Comparison of ENCODE assay signal across 10 cellular contexts in the genomic region with DNA sequence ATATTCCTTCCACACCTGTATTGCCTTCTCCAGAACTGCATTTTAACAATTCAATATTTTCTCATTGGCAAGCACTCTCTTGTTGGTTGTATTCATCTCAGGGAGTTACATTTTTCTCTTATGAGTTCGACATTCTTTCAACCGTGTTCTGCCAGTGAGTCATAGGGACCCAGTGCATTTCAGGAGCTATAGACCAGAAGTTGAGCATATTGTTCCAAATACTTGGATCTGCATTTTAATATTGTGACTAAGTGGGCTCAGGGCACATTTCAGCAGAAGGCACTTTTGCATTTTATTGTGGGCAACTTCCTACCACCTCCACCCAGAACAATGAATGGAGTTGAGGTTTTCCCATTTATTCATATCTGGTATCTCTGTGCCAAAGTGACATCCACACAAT.
DNase-seq lines count a peak whose midpoint lies in the region; ATAC-seq and TF ChIP-seq lines count a peak whose summit lies in the region.
"Had no signal": no experiment of that assay in that cellular context is flagged by ENCODE, and none has a peak within 500 bp of the region (broad histone marks: within the 10 kb centered on the region; RNA-seq: fewer than 3 reads in every experiment).

No MANE protein-coding gene starts in this region.

- no peaks in the 10 kb centered on the region for H3K4me1 ChIP-seq in upper lobe of right lung

- H3K9me3 ChIP-seq in upper lobe of right lung: no peaks in the 10 kb centered on the region

- H3K4me3 ChIP-seq in upper lobe of right lung: no peak overlapping the region
- H3K4me3 ChIP-seq: dorsolateral prefrontal cortex had no signal

- no peaks in the 10 kb centered on the region for H3K36me3 ChIP-seq in upper lobe of right lung

- H3K27ac ChIP-seq in upper lobe of right lung: no peak overlapping the region
- H3K27ac ChIP-seq: dorsolateral prefrontal cortex had no signal

- DNase-seq in HK-2 (ENCODE audit: unreplicated experiment) (peak; percentile 54), amniotic stem cell (lab: John Stamatoyannopoulos, UW) (peak; percentile 77), glomerular endothelial cell (ENCODE audit: extremely low read depth, low read depth, low spot score) (peak; percentile 92), upper lobe of right lung (no peak)
- DNase-seq: activated T-cell treated with anti-CD3 and anti-CD28 coated beads, Interleukin-2, amount 50 U/mL, for 48 hours; dorsolateral prefrontal cortex; NCI-H748 treated with DMSO at 0.1 percent for 48 hours had no signal

- no peaks in the 10 kb centered on the region for H3K27me3 ChIP-seq in upper lobe of right lung

- no peak for TF ChIP-seq CTCF in upper lobe of right lung (IDR thresholded peaks at IDR 0.05)

- ATAC-seq in upper lobe of right lung (peak; percentile 49), GM19397 (IDR thresholded peaks at IDR 0.05; ENCODE audit: unreplicated experiment) (no peak), GM18867 (IDR thresholded peaks at IDR 0.05; ENCODE audit: unreplicated experiment) (no peak), HG02678 (IDR thresholded peaks at IDR 0.05; ENCODE audit: unreplicated experiment) (no peak)

- intact Hi-C loops in upper lobe of right lung (cut with DNase I): no loop called here
